Comparison of ENCODE assay signal across 30 cellular contexts in genomic region chr2:22855081-22855480, GRCh38.
DNase-seq lines count a peak whose midpoint lies in the region; ATAC-seq, FAIRE-seq and TF ChIP-seq lines count a peak whose summit lies in the region.
"Had no signal": no experiment of that assay in that cellular context is flagged by ENCODE, and none has a peak within 500 bp of the region (broad histone marks: within the 10 kb centered on the region; RNA-seq: fewer than 3 reads in every experiment).

No MANE protein-coding gene starts in this region.

- no peak for TF ChIP-seq CTCF in esophagus muscularis mucosa (IDR thresholded peaks at IDR 0.05)

- WGBS in esophagus muscularis mucosa, result 84% methylated on average over 3 of the region's 3 CpGs

- no peak overlapping the region for H3K4me3 ChIP-seq in esophagus muscularis mucosa
- H3K4me3 ChIP-seq: ascending aorta, coronary artery, heart left ventricle, psoas muscle, skin epidermis had no signal

- H3K9me3 ChIP-seq in esophagus muscularis mucosa, result no peaks in the 10 kb centered on the region
- H3K9me3 ChIP-seq: ascending aorta had no signal

- H3K27me3 ChIP-seq in esophagus muscularis mucosa, result no peaks in the 10 kb centered on the region
- H3K27me3 ChIP-seq: ascending aorta, heart left ventricle had no signal

- peak; percentile 79 for FAIRE-seq in urothelium cell line (lab: Jason Lieb, UNC)
- FAIRE-seq: kidney had no signal

- intact Hi-C loops in esophagus muscularis mucosa (cut with DNase I), result no loop called here

- peak; percentile 8 for DNase-seq in NCI-H2227 (lab: John Stamatoyannopoulos, UW; ENCODE audit: unreplicated experiment)
- DNase-seq in NCI-H2227 treated with DMSO at 0.1 percent for 48 hours (lab: John Stamatoyannopoulos, UW), result no peak
- peak; percentile 75 for DNase-seq in midbrain (lab: John Stamatoyannopoulos, UW)
- no peak for DNase-seq in urothelium cell line (ENCODE audit: low spot score)
- DNase-seq in esophagus muscularis mucosa (ENCODE audit: extremely low spot score), result no peak
- DNase-seq: 8988T; activated CD4-positive, alpha-beta T cell treated with anti-CD3 and anti-CD28 coated beads for 4 hours; activated gamma-delta T cell treated with Interleukin-2 at 50 U/mL for 16 hours; activated naive CD8-positive, alpha-beta T cell treated with anti-CD3 and anti-CD28 coated beads, Interleukin-2, amount 10 ng/mL, durations not matched to agents 7 days and 5 days; activated T-cell treated with anti-CD3 and anti-CD28 coated beads, Interleukin-2, amount 50 U/mL, for 24 hours; effector memory CD8-positive, alpha-beta T cell; erythroblast; GOT3; HFFc6; naive thymus-derived CD4-positive, alpha-beta T cell; NCI-H526 treated with DMSO at 0.1 percent for 48 hours; psoas muscle; SW 1271; T-helper 9 cell had no signal

- H3K36me3 ChIP-seq in esophagus muscularis mucosa, result no peaks in the 10 kb centered on the region
- H3K36me3 ChIP-seq: ascending aorta, heart left ventricle had no signal

- H3K27ac ChIP-seq in cingulate gyrus (ENCODE audit: low read depth, low read length), result peak overlapping the region; percentile 89
- no peak overlapping the region for H3K27ac ChIP-seq in esophagus muscularis mucosa (replicated peaks in 1 of 4)
- H3K27ac ChIP-seq: ascending aorta, coronary artery, heart left ventricle, psoas muscle, skin epidermis, VCaP had no signal

- ATAC-seq in HG02798 (IDR thresholded peaks at IDR 0.05; ENCODE audit: poor library complexity, unreplicated experiment), result no peak
- ATAC-seq in HG02571 (IDR thresholded peaks at IDR 0.05; ENCODE audit: unreplicated experiment), result no peak
- ATAC-seq: effector memory CD8-positive, alpha-beta T cell; heart left ventricle; naive thymus-derived CD4-positive, alpha-beta T cell; Panc1; psoas muscle; stimulated activated memory B cell treated with anti-CD40 and anti-IgM and Interleukin-4, amounts not matched to agents 10 μg/mL and 1 μg/mL and 100 μg/mL, for 72 hours had no signal

- no peak for TF ChIP-seq EP300 in esophagus muscularis mucosa (IDR thresholded peaks at IDR 0.05)

- H3K4me1 ChIP-seq in esophagus muscularis mucosa, result no peaks in the 10 kb centered on the region
- H3K4me1 ChIP-seq: ascending aorta, heart left ventricle, psoas muscle had no signal

- TF ChIP-seq POLR2A in esophagus muscularis mucosa (IDR thresholded peaks at IDR 0.05; ENCODE audit: low read depth), result no peak

Comparison
In these comparisons a context has a peak if more than half of its experiments do, and no peak if none do; other contexts are left out.
1. DNase-seq: peak in NCI-H2227 (single experiment) and midbrain (single experiment); none in NCI-H2227 treated with DMSO at 0.1 percent for 48 hours (single experiment), urothelium cell line (single experiment) and esophagus muscularis mucosa (single experiment).